Comparison of ENCODE assay signal across 1 cellular context in the genomic region with DNA sequence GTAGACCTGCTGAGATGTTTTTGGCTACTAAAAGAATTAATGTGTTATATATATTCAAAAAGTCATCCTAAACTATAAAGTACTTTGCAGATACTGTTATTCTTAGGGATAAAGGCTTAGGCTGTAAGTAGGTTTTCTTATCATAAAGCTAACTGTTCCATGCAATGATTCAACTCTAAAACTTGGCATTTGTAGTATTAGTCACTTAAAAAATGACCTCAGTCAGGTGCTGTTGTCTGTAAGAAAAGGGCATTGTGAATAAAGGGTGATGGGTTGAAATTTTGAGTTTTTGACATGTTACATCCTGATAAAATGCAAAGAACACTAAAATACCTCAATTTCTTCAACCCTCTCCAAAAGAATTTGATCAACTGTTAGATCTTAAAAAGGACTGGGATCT.
TF ChIP-seq lines count a peak whose summit lies in the region.

No MANE protein-coding gene starts in this region.

TF ChIP-seq in K562, 482 proteins besides CTCF, POLR2A, EP300 and RAD21:
- peak; percentile 24; the same call in 1 of the 2 replicates for TF ChIP-seq ATF3 (IDR thresholded peaks at IDR 0.05)
- TF ChIP-seq ATF3 (CRISPR knock-in tag; conservative IDR thresholded peaks at IDR 0.05) = no peak
- no peak for TF ChIP-seq ZNF592 (IDR thresholded peaks at IDR 0.05)
- TF ChIP-seq CBFA2T3 (IDR thresholded peaks at IDR 0.05) = 0 out of 2 replicates have a peak, but pooled peaks have one; percentile 2
